ENCODE assay signal across 8 cellular contexts in genomic region chr1:228139931-228140723, GRCh38. TPM values are rescaled to one million over a fixed set of nuclear protein-coding genes. Genes with fewer than 3 reads are reported as not detected.
DNase-seq lines count a peak whose midpoint lies in the region; ATAC-seq, FAIRE-seq and TF ChIP-seq lines count a peak whose summit lies in the region.

GUK1 (plus strand) TSS chr1:228140279; CDS start chr1:228140303, 24 bp downstream.

- peak within 1 kb of the TSS; percentile 98 to 100 for H3K4me3 Mint-ChIP-seq in activated T-cell treated with anti-CD3 and anti-CD28 coated beads, Interleukin-2, amount 50 U/mL, for 72 hours

- H3K4me2 ChIP-seq in DND-41 (ENCODE audit: insufficient read depth, low read length) (peak within 1 kb of the TSS; percentile 95), Karpas-422 (ENCODE audit: low read depth, low read length, poor library complexity, severe bottlenecking) (peak within 1 kb of the TSS; percentile 92)

- intact Hi-C loops in esophagus muscularis mucosa (cut with DNase I) = no loop called here

- H4K20me1 ChIP-seq in DND-41 (ENCODE audit: insufficient read depth, low read length) = peaks cover 49% of the 10 kb centered on the region
- peaks cover 21% of the 10 kb centered on the region for H4K20me1 ChIP-seq in Karpas-422 (ENCODE audit: insufficient read depth, low read depth, low read length)

- H3K9ac ChIP-seq in DND-41 (ENCODE audit: low read depth, low read length) = peak within 1 kb of the TSS; percentile 92
- peak within 1 kb of the TSS; percentile 92 for H3K9ac ChIP-seq in Karpas-422 (ENCODE audit: low read length)

- H3K36me3 Mint-ChIP-seq in activated T-cell treated with anti-CD3 and anti-CD28 coated beads, Interleukin-2, amount 50 U/mL, for 72 hours (ENCODE audit: insufficient read depth in 2 of 2) = peaks cover 3% of the 10 kb centered on the region in 2 donors

- no peak for TF ChIP-seq CTCF in DND-41 (IDR thresholded peaks at IDR 0.05; ENCODE audit: borderline replicate concordance, extremely low read depth, low read length, poor library complexity, severe bottlenecking)
- peak in 2 of 3 experiments; percentile 29 for TF ChIP-seq CTCF in esophagus muscularis mucosa (IDR thresholded peaks at IDR 0.05)

- ATAC-seq in DND-41 (ENCODE audit: insufficient read depth, low read depth) (peak; percentile 83), GM21825 (IDR thresholded peaks at IDR 0.05; ENCODE audit: unreplicated experiment) (peak; percentile 89)
- peak; percentile 91 to 92 for ATAC-seq in activated T-cell treated with anti-CD3 and anti-CD28 coated beads, Interleukin-2, amount 50 U/mL, for 72 hours (replicated peaks in 1 of 2)

- no peaks in the 10 kb centered on the region for H3K9me3 Mint-ChIP-seq in activated T-cell treated with anti-CD3 and anti-CD28 coated beads, Interleukin-2, amount 50 U/mL, for 72 hours

- H3K27me3 ChIP-seq in DND-41 (ENCODE audit: insufficient read depth, low read length, poor library complexity) (peaks cover 13% of the 10 kb centered on the region), Karpas-422 (ENCODE audit: low read length) (no peaks in the 10 kb centered on the region), esophagus muscularis mucosa (no peaks in the 10 kb centered on the region), muscle layer of duodenum (ENCODE audit: low read depth, low read length) (no peaks in the 10 kb centered on the region)

- peaks cover 18% of the 10 kb centered on the region for H3K27me3 Mint-ChIP-seq in activated T-cell treated with anti-CD3 and anti-CD28 coated beads, Interleukin-2, amount 50 U/mL, for 72 hours (ENCODE audit: low read depth)

- peaks cover 43% of the 10 kb centered on the region for H3K36me3 ChIP-seq in DND-41 (ENCODE audit: insufficient read depth, low read length)
- H3K36me3 ChIP-seq in Karpas-422 (ENCODE audit: insufficient read depth, low read length) = no peaks in the 10 kb centered on the region
- H3K36me3 ChIP-seq in esophagus muscularis mucosa = peaks cover 0 to 12% (median 6%) of the 10 kb centered on the region in 4 donors
- peaks cover 0 to 4% of the 10 kb centered on the region in 2 donors for H3K36me3 ChIP-seq in muscle layer of duodenum (ENCODE audit: control insufficient read depth in 1 of 2, insufficient read depth in 2 of 2, low read length in 2 of 2)

- peaks cover 45% of the 10 kb centered on the region for H3K4me1 ChIP-seq in DND-41 (ENCODE audit: insufficient read depth, low read length)
- H3K4me1 ChIP-seq in Karpas-422 (ENCODE audit: low read length) = peaks cover 30% of the 10 kb centered on the region
- H3K4me1 ChIP-seq in esophagus muscularis mucosa = peaks cover 38 to 53% (median 51%) of the 10 kb centered on the region in 4 donors
- H3K4me1 ChIP-seq in muscle layer of duodenum (ENCODE audit: control insufficient read depth in 1 of 2, insufficient read depth in 2 of 2, low read length in 2 of 2) = peaks cover 12 to 38% of the 10 kb centered on the region in 2 donors

- H3K79me2 ChIP-seq in DND-41 (ENCODE audit: insufficient read depth, low read length) = peaks cover 51% of the 10 kb centered on the region
- H3K79me2 ChIP-seq in Karpas-422 (ENCODE audit: low read length) = peaks cover 49% of the 10 kb centered on the region

- 0% methylated on average over 4 of the region's 95 CpGs for WGBS in esophagus muscularis mucosa

- FAIRE-seq in RCC 7860 (lab: Jason Lieb, UNC) = peak; percentile 73

- H3K27ac ChIP-seq in DND-41 (ENCODE audit: low read length) = peak within 1 kb of the TSS; percentile 88
- H3K27ac ChIP-seq in Karpas-422 (ENCODE audit: low read length) = peak within 1 kb of the TSS; percentile 73
- H3K27ac ChIP-seq in esophagus muscularis mucosa (replicated peaks in 1 of 4) = peak within 1 kb of the TSS; percentile 94 to 99 (median 98)
- H3K27ac ChIP-seq in muscle layer of duodenum (ENCODE audit: low read length) = peak within 1 kb of the TSS; percentile 92

- peak within 1 kb of the TSS; percentile 99 for H3K4me3 ChIP-seq in DND-41 (ENCODE audit: low read depth in 1 of 2, low read length in 2 of 2)
- peak within 1 kb of the TSS; percentile 98 for H3K4me3 ChIP-seq in Karpas-422 (ENCODE audit: low read length)
- peak within 1 kb of the TSS; percentile 81 to 96 (median 94) for H3K4me3 ChIP-seq in esophagus muscularis mucosa
- peak within 1 kb of the TSS; percentile 89 to 92 for H3K4me3 ChIP-seq in muscle layer of duodenum (ENCODE audit: low read depth in 1 of 2, low read length in 2 of 2)

- H2AFZ ChIP-seq in DND-41 (ENCODE audit: low read depth, low read length) = peak within 1 kb of the TSS; percentile 89
- H2AFZ ChIP-seq in Karpas-422 (ENCODE audit: low read length) = peak within 1 kb of the TSS; percentile 21; the same call in 1 of the 2 replicates

- DNase-seq in DND-41 (peak; percentile 100), Karpas-422 (peak; percentile 100), RCC 7860 (ENCODE audit: low spot score) (peak; percentile 99), esophagus muscularis mucosa (ENCODE audit: extremely low spot score) (peak; percentile 100)
- peak; percentile 100 for DNase-seq in activated T-cell treated with anti-CD3 and anti-CD28 coated beads, Interleukin-2, amount 50 U/mL, for 72 hours
- peak; percentile 100 for DNase-seq in stimulated activated CD8-positive, alpha-beta memory T cell treated with anti-CD3 and anti-CD28 coated beads, Interleukin-7, amount 100 ng/mL, for 4 hours (ENCODE audit: low read depth in 2 of 2)

- no peaks in the 10 kb centered on the region for H3K9me2 ChIP-seq in Karpas-422 (replicated peaks; ENCODE audit: insufficient read depth, low read length)

- peaks cover 35% of the 10 kb centered on the region for H3K4me1 Mint-ChIP-seq in activated T-cell treated with anti-CD3 and anti-CD28 coated beads, Interleukin-2, amount 50 U/mL, for 72 hours (ENCODE audit: low read depth)

- peak; percentile 98 for TF ChIP-seq POLR2A in esophagus muscularis mucosa (IDR thresholded peaks at IDR 0.05; ENCODE audit: low read depth)

- H3K27ac Mint-ChIP-seq in activated T-cell treated with anti-CD3 and anti-CD28 coated beads, Interleukin-2, amount 50 U/mL, for 72 hours = peak within 1 kb of the TSS; percentile 97

- H3K9me3 ChIP-seq in DND-41 (ENCODE audit: insufficient read depth, low read length, severe bottlenecking) (no peaks in the 10 kb centered on the region), Karpas-422 (ENCODE audit: low read length) (no peaks in the 10 kb centered on the region), esophagus muscularis mucosa (no peaks in the 10 kb centered on the region), muscle layer of duodenum (ENCODE audit: control insufficient read depth in 1 of 2, low read length in 2 of 2) (no peaks in the 10 kb centered on the region)

- peak; percentile 82 for TF ChIP-seq EP300 in esophagus muscularis mucosa (IDR thresholded peaks at IDR 0.05)

RNA-seq across cellular contexts. Expression of gene GUK1, which starts in this region (rescaled TPM):
- 74.4 and 203 TPM in 2 replicates for total RNA-seq in Karpas-422 (2014; rRNA removed; shearing (Covaris generic); ENCODE audit: low replicate concordance)
- total RNA-seq in activated T-cell treated with anti-CD3 and anti-CD28 coated beads, Interleukin-2, amount 50 U/mL, for 72 hours = 100 to 1,000 TPM; 130 to 148 TPM
- total RNA-seq in esophagus muscularis mucosa = 100 to 1,000 TPM; 292 to 354 (median 305) TPM

Comparison
In these comparisons a context has a peak if more than half of its experiments do, and no peak if none do; other contexts are left out.
1. Peak in every context shown above with its lines: DNase-seq, ATAC-seq, H3K4me3 ChIP-seq and H3K27ac ChIP-seq.